ENCODE assay signal across 12 cellular contexts in the genomic region with DNA sequence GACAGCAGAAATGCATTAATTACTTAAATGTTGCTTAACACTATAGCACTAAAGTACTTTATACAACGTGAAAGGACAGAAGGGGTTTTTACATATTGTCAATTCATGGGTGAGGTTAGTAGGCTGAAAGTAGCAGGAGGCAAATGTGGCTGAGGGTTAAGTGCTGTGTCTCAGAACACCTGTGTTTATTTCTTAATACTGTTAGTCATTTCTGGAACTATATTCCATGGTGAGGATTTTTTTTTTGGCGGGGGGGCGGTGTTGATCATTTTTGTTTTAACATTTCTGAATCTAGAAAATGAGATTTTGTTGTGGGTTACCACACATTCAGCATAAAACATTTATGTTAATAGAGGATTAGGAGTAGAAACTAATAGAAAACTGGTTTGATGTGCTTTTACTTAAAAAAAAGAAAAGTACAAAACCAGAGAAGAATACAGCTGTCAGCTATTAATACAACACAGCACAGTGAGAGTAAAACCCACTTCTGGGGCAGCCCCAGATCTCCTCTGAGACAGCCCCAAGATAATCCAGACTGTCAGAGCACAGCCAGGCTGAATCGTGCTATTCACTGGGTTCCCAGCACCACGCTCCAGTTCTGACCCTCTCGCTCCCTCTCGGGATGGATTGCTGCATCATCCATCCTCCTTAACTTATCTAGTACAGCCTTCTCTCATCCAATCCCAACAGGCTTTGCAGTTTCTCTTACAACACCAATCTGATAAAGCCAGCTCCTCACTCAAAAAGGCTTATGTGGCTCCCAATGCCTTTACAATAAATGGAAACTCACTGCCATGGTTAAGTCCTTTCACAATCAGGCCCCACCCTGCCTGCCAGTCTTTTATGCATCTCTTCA.
DNase-seq lines count a peak whose midpoint lies in the region; ATAC-seq and TF ChIP-seq lines count a peak whose summit lies in the region.
"Had no signal": no experiment of that assay in that cellular context is flagged by ENCODE, and none has a peak within 500 bp of the region (broad histone marks: within the 10 kb centered on the region; RNA-seq: fewer than 3 reads in every experiment).

No MANE protein-coding gene starts in this region.

- peak; percentile 89 for ATAC-seq in GM18867 (IDR thresholded peaks at IDR 0.05; ENCODE audit: unreplicated experiment)
- peak; percentile 75 for ATAC-seq in GM21526 (IDR thresholded peaks at IDR 0.05; ENCODE audit: low FRiP score, unreplicated experiment)
- peak; percentile 77 for ATAC-seq in HG03066 (IDR thresholded peaks at IDR 0.05; ENCODE audit: low read depth, unreplicated experiment)
- ATAC-seq in foreskin keratinocyte, result no peak
- ATAC-seq: activated naive CD8-positive, alpha-beta T cell treated with anti-CD3 and anti-CD28 coated beads, Interleukin-2, amount 50 U/mL, for 24 hours; stimulated activated naive CD8-positive, alpha-beta T cell treated with anti-CD3 and anti-CD28 coated beads, Interleukin-15, Interleukin-2, amounts not matched to agents 100 U/mL and 50 U/mL, for 24 hours had no signal

- H3K4me1 Mint-ChIP-seq in brain, result peaks cover 55% of the 10 kb centered on the region
- H3K4me1 Mint-ChIP-seq: activated naive CD8-positive, alpha-beta T cell treated with anti-CD3 and anti-CD28 coated beads, Interleukin-2, amount 50 U/mL, for 24 hours had no signal

- no peaks in the 10 kb centered on the region for H3K4me1 ChIP-seq in foreskin keratinocyte

- H3K4me3 Mint-ChIP-seq in brain, result peak overlapping the region in 1 of 5 experiments; percentile 3
- H3K4me3 Mint-ChIP-seq: activated naive CD8-positive, alpha-beta T cell treated with anti-CD3 and anti-CD28 coated beads, Interleukin-2, amount 50 U/mL, for 24 hours had no signal

- H3K36me3 Mint-ChIP-seq in brain, result no peaks in the 10 kb centered on the region

- peak overlapping the region in 3 of 5 experiments; percentile 32 to 63 (median 50) for H3K27ac Mint-ChIP-seq in brain
- H3K27ac Mint-ChIP-seq: activated naive CD8-positive, alpha-beta T cell treated with anti-CD3 and anti-CD28 coated beads, Interleukin-2, amount 50 U/mL, for 24 hours had no signal

- H3K27me3 Mint-ChIP-seq in brain, result peaks cover 7% of the 10 kb centered on the region

- H3K27ac ChIP-seq in foreskin keratinocyte, result no peak overlapping the region

- no peaks in the 10 kb centered on the region for H3K9me3 Mint-ChIP-seq in brain
- H3K9me3 Mint-ChIP-seq: activated naive CD8-positive, alpha-beta T cell treated with anti-CD3 and anti-CD28 coated beads, Interleukin-2, amount 50 U/mL, for 24 hours had no signal

- peaks cover 9% of the 10 kb centered on the region for H3K27me3 ChIP-seq in foreskin keratinocyte

- no peak for DNase-seq in glomerular visceral epithelial cell (ENCODE audit: extremely low spot score)
- DNase-seq in NCI-H510A treated with DMSO at 0.1 percent for 48 hours (lab: John Stamatoyannopoulos, UW), result no peak
- no peak for DNase-seq in foreskin keratinocyte
- DNase-seq in NCI-H1105 (lab: John Stamatoyannopoulos, UW), result no peak
- DNase-seq: activated CD8-positive, alpha-beta memory T cell treated with anti-CD3 and anti-CD28 coated beads for 24 hours; activated naive CD8-positive, alpha-beta T cell treated with anti-CD3 and anti-CD28 coated beads, Interleukin-2, amount 50 U/mL, for 24 hours; NCI-H345; stimulated activated naive CD8-positive, alpha-beta T cell treated with anti-CD3 and anti-CD28 coated beads, Interleukin-15, Interleukin-2, amounts not matched to agents 100 U/mL and 50 U/mL, for 24 hours had no signal

- no peak for TF ChIP-seq CTCF in brain (conservative IDR thresholded peaks at IDR 0.05)
- no peak for TF ChIP-seq CTCF in foreskin keratinocyte (conservative IDR thresholded peaks at IDR 0.05)
